In the genomic region with DNA sequence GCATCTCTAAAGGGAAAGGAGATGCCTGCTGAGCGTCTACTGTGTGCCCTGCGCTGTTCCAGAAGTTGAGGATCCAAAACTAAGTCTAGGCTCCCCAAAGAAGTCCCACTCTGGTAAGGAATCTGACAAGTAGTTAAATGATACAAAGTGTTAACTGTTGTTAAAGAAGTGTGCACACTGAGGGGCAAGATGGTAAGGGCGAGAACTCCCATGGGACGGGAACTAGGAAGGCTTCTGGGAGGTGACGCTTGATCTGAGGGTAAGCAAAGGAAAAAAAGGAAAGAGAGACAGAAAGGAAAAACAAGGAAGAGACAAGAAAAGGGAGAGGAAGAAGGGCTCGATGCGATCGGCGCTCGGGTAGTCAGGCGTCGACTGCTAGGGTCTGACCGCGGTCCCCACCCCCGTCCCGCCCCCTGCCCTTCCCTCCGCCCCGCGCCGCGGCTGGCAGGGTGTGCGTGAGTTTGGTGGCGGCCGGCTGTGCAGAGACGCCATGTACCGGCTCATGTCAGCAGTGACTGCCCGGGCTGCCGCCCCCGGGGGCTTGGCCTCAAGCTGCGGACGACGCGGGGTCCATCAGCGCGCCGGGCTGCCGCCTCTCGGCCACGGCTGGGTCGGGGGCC, we compare ENCODE assay signal across 8 cellular contexts. TPM values are rescaled to one million over a fixed set of nuclear protein-coding genes. Genes with fewer than 3 reads are reported as not detected.
A peak's percentile ranks its signal among the peaks of the same experiment; 100 is the strongest.
DNase-seq lines count a peak whose midpoint lies in the region; ATAC-seq and TF ChIP-seq lines count a peak whose summit lies in the region.

A gene with protein sequence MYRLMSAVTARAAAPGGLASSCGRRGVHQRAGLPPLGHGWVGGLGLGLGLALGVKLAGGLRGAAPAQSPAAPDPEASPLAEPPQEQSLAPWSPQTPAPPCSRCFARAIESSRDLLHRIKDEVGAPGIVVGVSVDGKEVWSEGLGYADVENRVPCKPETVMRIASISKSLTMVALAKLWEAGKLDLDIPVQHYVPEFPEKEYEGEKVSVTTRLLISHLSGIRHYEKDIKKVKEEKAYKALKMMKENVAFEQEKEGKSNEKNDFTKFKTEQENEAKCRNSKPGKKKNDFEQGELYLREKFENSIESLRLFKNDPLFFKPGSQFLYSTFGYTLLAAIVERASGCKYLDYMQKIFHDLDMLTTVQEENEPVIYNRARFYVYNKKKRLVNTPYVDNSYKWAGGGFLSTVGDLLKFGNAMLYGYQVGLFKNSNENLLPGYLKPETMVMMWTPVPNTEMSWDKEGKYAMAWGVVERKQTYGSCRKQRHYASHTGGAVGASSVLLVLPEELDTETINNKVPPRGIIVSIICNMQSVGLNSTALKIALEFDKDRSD (plus strand): TSS at position 480 of the 620 bp plus-strand sequence. CDS start 11 bp downstream, at position 491.

- no peaks in the 10 kb centered on the region for H3K36me3 ChIP-seq in breast epithelium

- H3K4me3 ChIP-seq in WI38 (ENCODE audit: low read depth, low read length) (peak within 1 kb of the TSS; percentile 91), breast epithelium (peak within 1 kb of the TSS; percentile 83 to 99 (median 89)), iPS-18c (ENCODE audit: insufficient read depth, low read depth, low read length) (peak within 1 kb of the TSS; percentile 91), skin epidermis (peak within 1 kb of the TSS; percentile 66 to 100 (median 93))

- H3K4me1 ChIP-seq in breast epithelium: peaks cover 0 to 6% of the 10 kb centered on the region in 2 donors

- peak within 1 kb of the TSS; percentile 89 to 93 for H3K27ac ChIP-seq in breast epithelium
- peak within 1 kb of the TSS; percentile 80 to 99 (median 94) for H3K27ac ChIP-seq in skin epidermis

- H3K27me3 ChIP-seq in breast epithelium: no peaks in the 10 kb centered on the region

- peak; percentile 23 for TF ChIP-seq POLR2A in breast epithelium (IDR thresholded peaks at IDR 0.05)

- intact Hi-C loops in breast epithelium (cut with DNase I; ENCODE audit: low total_unique reads): no loop called here

- H3K9me3 ChIP-seq in breast epithelium (no peaks in the 10 kb centered on the region), iPS-18c (ENCODE audit: control insufficient read depth, insufficient read depth, low read length) (no peaks in the 10 kb centered on the region)

- TF ChIP-seq CTCF in WI38 (IDR thresholded peaks at IDR 0.05; ENCODE audit: low read depth, low read length) (no peak), breast epithelium (IDR thresholded peaks at IDR 0.05) (no peak)

- peak; percentile 81 for DNase-seq in SIG-M5 treated with dmso at 0.1 percent for 504 hours (lab: John Stamatoyannopoulos, UW; ENCODE audit: unreplicated experiment)
- DNase-seq in SIG-M5 (lab: John Stamatoyannopoulos, UW): no peak
- peak; percentile 89 for DNase-seq in NCI-H2171 treated with DMSO at 0.1 percent for 48 hours (lab: John Stamatoyannopoulos, UW)
- peak; percentile 78 to 81 for DNase-seq in breast epithelium (ENCODE audit: low spot score in 2 of 2)

- peak; percentile 66 for ATAC-seq in HG03039 (IDR thresholded peaks at IDR 0.05; ENCODE audit: unreplicated experiment)

RNA-seq across cellular contexts. Expression of the gene that starts here (rescaled TPM):
- total RNA-seq in breast epithelium: 10 to 100 TPM; 15.7 to 17.6 (median 17.1) TPM
